12 cellular contexts compared by ENCODE assay signal in the genomic region with DNA sequence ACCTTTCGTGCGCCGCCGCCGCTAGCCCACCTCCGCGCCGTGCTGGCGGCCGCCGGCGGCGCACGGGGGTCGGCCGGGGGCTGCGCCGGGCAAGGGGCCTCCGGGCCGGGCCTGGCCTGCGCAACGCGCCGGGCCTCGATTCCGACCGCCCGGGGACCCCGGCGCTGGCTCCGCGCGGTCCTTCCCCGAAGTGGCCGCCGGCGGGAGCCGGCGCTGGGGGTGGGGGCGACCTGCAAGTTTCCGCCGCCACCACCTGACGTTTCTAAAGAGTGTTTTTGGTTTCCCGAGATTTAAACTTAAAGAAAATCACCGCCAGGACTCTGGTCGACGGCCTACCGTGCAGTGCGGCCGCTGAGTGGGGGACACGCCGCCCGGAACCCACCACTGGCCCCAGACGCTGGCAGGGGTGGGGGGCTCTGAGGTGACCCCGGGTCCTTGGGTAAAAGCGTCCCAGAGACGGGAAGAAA. TPM values are rescaled to one million over a fixed set of nuclear protein-coding genes. Genes with fewer than 3 reads are reported as not detected.
A peak's percentile ranks its signal among the peaks of the same experiment; 100 is the strongest.
DNase-seq lines count a peak whose midpoint lies in the region; TF ChIP-seq lines count a peak whose summit lies in the region.
"Had no signal": no experiment of that assay in that cellular context is flagged by ENCODE, and none has a peak within 500 bp of the region (broad histone marks: within the 10 kb centered on the region; RNA-seq: fewer than 3 reads in every experiment).

No MANE protein-coding gene starts in this region.

- H3K9ac ChIP-seq in iPS-20b (ENCODE audit: low read depth, low read length): no peak overlapping the region

- H3K36me3 ChIP-seq in Caco-2 (ENCODE audit: control insufficient read depth, insufficient read depth, low read length): no peaks in the 10 kb centered on the region
- H3K36me3 ChIP-seq in iPS-20b (ENCODE audit: insufficient read depth, low read depth, low read length): no peaks in the 10 kb centered on the region
- no peaks in the 10 kb centered on the region for H3K36me3 ChIP-seq in prostate gland
- H3K36me3 ChIP-seq: esophagus muscularis mucosa had no signal

- DNase-seq in Caco-2 (no peak), astrocyte of the hippocampus (ENCODE audit: low read depth, low spot score) (peak; percentile 18), osteocyte (ENCODE audit: extremely low spot score, unreplicated experiment) (no peak), prostate gland (ENCODE audit: low spot score) (no peak), NCI-H2081 treated with DMSO at 0.1 percent for 48 hours (lab: John Stamatoyannopoulos, UW) (no peak), HFFc6 (no peak)
- no peak for DNase-seq in activated naive CD4-positive, alpha-beta T cell treated with Interleukin-2 at 50 U/mL for 16 hours
- DNase-seq: activated CD4-positive, CD25-positive, alpha-beta regulatory T cell; DMS79 had no signal

- TF ChIP-seq CTCF in Caco-2 (IDR thresholded peaks at IDR 0.05; ENCODE audit: insufficient read depth in 1 of 2, low read depth in 1 of 2, low read length in 1 of 2, severe bottlenecking in 1 of 2, unreplicated experiment in 1 of 2): no peak
- TF ChIP-seq CTCF in osteocyte (IDR thresholded peaks at IDR 0.05): no peak
- TF ChIP-seq CTCF in prostate gland (IDR thresholded peaks at IDR 0.05): no peak
- TF ChIP-seq CTCF in HFFc6 (IDR thresholded peaks at IDR 0.05): no peak

- H3K9me3 Mint-ChIP-seq in Caco-2 (ENCODE audit: unreplicated experiment) (no peaks in the 10 kb centered on the region), osteocyte (ENCODE audit: unreplicated experiment) (no peaks in the 10 kb centered on the region), HFFc6 (no peaks in the 10 kb centered on the region)
- H3K9me3 Mint-ChIP-seq: stimulated activated memory B cell treated with anti-CD40 and anti-IgM and Interleukin-4, amounts not matched to agents 10 μg/mL and 1 μg/mL and 100 μg/mL, for 72 hours had no signal

- POLR2A ChIA-PET in Caco-2 (lab: Charles Lee): no interaction called here

- intact Hi-C loops in Caco-2 (cut with micrococcal nuclease; ENCODE audit: unreplicated experiment): loop anchor here (5.0 kb wide), 1 partner anchor 188 kb away; no protein-coding TSS in a partner anchor
- intact Hi-C loops in prostate gland (cut with DNase I): no loop called here

- CTCF ChIA-PET in Caco-2 (lab: Charles Lee): no interaction called here

- 9% methylated on average over 47 of the region's 57 CpGs for WGBS in prostate gland

- H3K4me1 Mint-ChIP-seq in Caco-2 (ENCODE audit: low read depth, unreplicated experiment): peaks cover 12% of the 10 kb centered on the region
- peaks cover 31% of the 10 kb centered on the region for H3K4me1 Mint-ChIP-seq in osteocyte (ENCODE audit: unreplicated experiment)
- H3K4me1 Mint-ChIP-seq in HFFc6 (ENCODE audit: low read depth): peaks cover 6% of the 10 kb centered on the region; the same call in 1 of the 2 replicates

- H3K27me3 Mint-ChIP-seq in Caco-2 (ENCODE audit: insufficient read depth, unreplicated experiment): no peaks in the 10 kb centered on the region
- H3K27me3 Mint-ChIP-seq in osteocyte (ENCODE audit: unreplicated experiment): peaks cover 79% of the 10 kb centered on the region
- H3K27me3 Mint-ChIP-seq in HFFc6 (ENCODE audit: insufficient read depth): peaks cover 71% of the 10 kb centered on the region

- H3K4me3 ChIP-seq in Caco-2 (ENCODE audit: low read depth, low read length) (no peak overlapping the region), iPS-20b (ENCODE audit: low read length) (peak overlapping the region; percentile 23; the same call in 1 of the 2 replicates), prostate gland (no peak overlapping the region)

- H3K36me3 Mint-ChIP-seq in Caco-2 (ENCODE audit: insufficient read depth, unreplicated experiment) (peaks cover 27% of the 10 kb centered on the region), osteocyte (ENCODE audit: unreplicated experiment) (no peaks in the 10 kb centered on the region), HFFc6 (ENCODE audit: low read depth) (no peaks in the 10 kb centered on the region)
- H3K36me3 Mint-ChIP-seq: stimulated activated memory B cell treated with anti-CD40 and anti-IgM and Interleukin-4, amounts not matched to agents 10 μg/mL and 1 μg/mL and 100 μg/mL, for 72 hours had no signal

- TF ChIP-seq POLR2A in prostate gland (IDR thresholded peaks at IDR 0.05): no peak

- H3K27me3 ChIP-seq in Caco-2 (replicated peaks; ENCODE audit: control insufficient read depth, insufficient read depth, low read length) (no peaks in the 10 kb centered on the region), iPS-20b (ENCODE audit: insufficient read depth, low read length) (peaks cover 100% of the 10 kb centered on the region), prostate gland (replicated peaks; ENCODE audit: insufficient read depth) (peaks cover 47% of the 10 kb centered on the region)

- H3K4me1 ChIP-seq in Caco-2 (peaks cover under 1% of the 10 kb centered on the region; the same call in 1 of the 2 replicates), iPS-20b (ENCODE audit: insufficient read depth, low read length) (peaks cover 4% of the 10 kb centered on the region; the same call in 1 of the 2 replicates), prostate gland (replicated peaks) (peaks cover 9% of the 10 kb centered on the region)

- H3K27ac ChIP-seq in iPS-20b (ENCODE audit: low read length) (no peak overlapping the region), prostate gland (no peak overlapping the region)
- H3K27ac ChIP-seq: esophagus muscularis mucosa had no signal

- H3K4me3 Mint-ChIP-seq in Caco-2 (ENCODE audit: unreplicated experiment) (peak overlapping the region; percentile 74), osteocyte (ENCODE audit: unreplicated experiment) (peak overlapping the region; percentile 26), HFFc6 (no peak overlapping the region)
- H3K4me3 Mint-ChIP-seq: stimulated activated memory B cell treated with anti-CD40 and anti-IgM and Interleukin-4, amounts not matched to agents 10 μg/mL and 1 μg/mL and 100 μg/mL, for 72 hours had no signal

- BruUV-seq in Caco-2 (replicated peaks; lab: Mats Ljungman, UMichigan): no TSS peak

- H3K9me3 ChIP-seq in Caco-2 (no peaks in the 10 kb centered on the region), iPS-20b (ENCODE audit: insufficient read depth, low read depth, low read length) (no peaks in the 10 kb centered on the region), prostate gland (no peaks in the 10 kb centered on the region)
- H3K9me3 ChIP-seq: esophagus muscularis mucosa had no signal

- H3K27ac Mint-ChIP-seq in Caco-2 (ENCODE audit: unreplicated experiment) (no peak overlapping the region), osteocyte (ENCODE audit: unreplicated experiment) (no peak overlapping the region), HFFc6 (no peak overlapping the region)
- H3K27ac Mint-ChIP-seq: stimulated activated memory B cell treated with anti-CD40 and anti-IgM and Interleukin-4, amounts not matched to agents 10 μg/mL and 1 μg/mL and 100 μg/mL, for 72 hours had no signal

RNA-seq across cellular contexts. Expression of a gene that starts 3.8 kb away (rescaled TPM):
- 124 and 136 TPM in 2 replicates for total RNA-seq in Caco-2 (2022)
- total RNA-seq in osteocyte: 1.9 and 2.4 TPM in 2 replicates
- total RNA-seq in prostate gland: 10 to 100 TPM in 1 of 2 donors, 1 to 10 TPM in 1; 9.8 to 49.0 TPM
- total RNA-seq in HFFc6 (2021; fragmentation: NEBNext Ultra II Directional; extraction: Animal tissue kit (Norgen Biotek cat#: 25700)): 1 to 10 TPM in 4 of 6 experiments, under 1 TPM in 2; 0.28 to 1.8 (median 1.5) TPM
